In genomic region chr5:8851101-8851500, GRCh38 we compare ENCODE assay signal across 25 cellular contexts.
DNase-seq lines count a peak whose midpoint lies in the region; ATAC-seq and TF ChIP-seq lines count a peak whose summit lies in the region.
"Had no signal": no experiment of that assay in that cellular context is flagged by ENCODE, and none has a peak within 500 bp of the region (broad histone marks: within the 10 kb centered on the region; RNA-seq: fewer than 3 reads in every experiment).

No MANE protein-coding gene starts in this region.

- H3K4me3 Mint-ChIP-seq in naive thymus-derived CD8-positive, alpha-beta T cell: no peak overlapping the region
- peak overlapping the region in 1 of 8 donors; percentile 16 for H3K4me3 Mint-ChIP-seq in CD4-positive, alpha-beta memory T cell
- H3K4me3 Mint-ChIP-seq: activated naive CD4-positive, alpha-beta T cell treated with anti-CD3 and anti-CD28 coated beads, Interleukin-2, amount 50 U/mL, for 24 hours; brain; T-helper 2 cell treated with Interferon-gamma antibody and Interleukin-4, amounts not matched to agents 5 μg/mL and 100 μg/mL, for 36 hours had no signal

- no peaks in the 10 kb centered on the region for H3K4me1 ChIP-seq in CD4-positive, alpha-beta memory T cell (ENCODE audit: insufficient read depth, low read length)
- H3K4me1 ChIP-seq: BE2C, left lung, right atrium auricular region, tibial nerve had no signal

- no peaks in the 10 kb centered on the region for H3K36me3 ChIP-seq in kidney epithelial cell (ENCODE audit: control insufficient read depth, insufficient read depth, low read length)
- no peaks in the 10 kb centered on the region for H3K36me3 ChIP-seq in CD4-positive, alpha-beta memory T cell (ENCODE audit: insufficient read depth, low read length)
- H3K36me3 ChIP-seq: BE2C, left lung, right atrium auricular region, tibial nerve had no signal

- peaks cover 0 to 28% (median 5%) of the 10 kb centered on the region in 9 donors for H3K9me3 Mint-ChIP-seq in naive thymus-derived CD8-positive, alpha-beta T cell
- H3K9me3 Mint-ChIP-seq in CD4-positive, alpha-beta memory T cell: peaks cover 0 to 14% (median 6%) of the 10 kb centered on the region in 8 donors

- no peaks in the 10 kb centered on the region for H3K4me1 Mint-ChIP-seq in naive thymus-derived CD8-positive, alpha-beta T cell
- no peaks in the 10 kb centered on the region for H3K4me1 Mint-ChIP-seq in CD4-positive, alpha-beta memory T cell
- H3K4me1 Mint-ChIP-seq: activated naive CD4-positive, alpha-beta T cell treated with anti-CD3 and anti-CD28 coated beads, Interleukin-2, amount 50 U/mL, for 24 hours had no signal

- peak; percentile 6 for DNase-seq in EH (ENCODE audit: low read depth)
- DNase-seq in HT1080 (ENCODE audit: low read depth): peak; percentile 24
- no peak for DNase-seq in kidney epithelial cell (ENCODE audit: low read depth)
- no peak for DNase-seq in foreskin melanocyte
- no peak for DNase-seq in naive thymus-derived CD8-positive, alpha-beta T cell
- no peak for DNase-seq in CD4-positive, alpha-beta memory T cell
- DNase-seq: activated CD4-positive, alpha-beta T cell treated with anti-CD3 and anti-CD28 coated beads for 48 hours; amniotic stem cell; BE2C; DMS79; GF-D8; NCI-H2171; NK-92 treated with Interleukin-12 subunit alpha and Interleukin-12 subunit beta, amount 100 ng/mL, for 24 hours; SHP77; small intestine had no signal

- POLR2A ChIA-PET in naive thymus-derived CD8-positive, alpha-beta T cell (lab: Charles Lee): no interaction called here
- POLR2A ChIA-PET in CD4-positive, alpha-beta memory T cell (lab: Charles Lee; ENCODE audit: partially characterized antibody): no interaction called here

- H3K27ac ChIP-seq in CD4-positive, alpha-beta memory T cell (ENCODE audit: low read depth, low read length): no peak overlapping the region
- H3K27ac ChIP-seq: left lung, right atrium auricular region, tibial nerve had no signal

- TF ChIP-seq CTCF in kidney epithelial cell (IDR thresholded peaks at IDR 0.05; ENCODE audit: insufficient read depth, low read length, poor library complexity, severe bottlenecking): peak; percentile 20

- H3K27me3 Mint-ChIP-seq in naive thymus-derived CD8-positive, alpha-beta T cell: no peaks in the 10 kb centered on the region
- H3K27me3 Mint-ChIP-seq in CD4-positive, alpha-beta memory T cell: no peaks in the 10 kb centered on the region

- H3K36me3 Mint-ChIP-seq in naive thymus-derived CD8-positive, alpha-beta T cell: no peaks in the 10 kb centered on the region
- H3K36me3 Mint-ChIP-seq in CD4-positive, alpha-beta memory T cell: no peaks in the 10 kb centered on the region
- H3K36me3 Mint-ChIP-seq: activated naive CD4-positive, alpha-beta T cell treated with anti-CD3 and anti-CD28 coated beads, Interleukin-2, amount 50 U/mL, for 24 hours; brain had no signal

- CTCF ChIA-PET in CD4-positive, alpha-beta memory T cell (lab: Charles Lee; ENCODE audit: partially characterized antibody): no interaction called here

- no peak overlapping the region for H3K27ac Mint-ChIP-seq in naive thymus-derived CD8-positive, alpha-beta T cell
- no peak overlapping the region for H3K27ac Mint-ChIP-seq in CD4-positive, alpha-beta memory T cell
- H3K27ac Mint-ChIP-seq: activated naive CD4-positive, alpha-beta T cell treated with anti-CD3 and anti-CD28 coated beads, Interleukin-2, amount 50 U/mL, for 24 hours; activated T-helper 2 cell treated with anti-CD3 and anti-CD28 coated beads, Interferon-gamma antibody, Interleukin-2, Interleukin-4, amounts not matched to agents 10 μg/mL and 5 μg/mL and 100 μg/mL, durations not matched to agents 14 hours and 24 hours and 36 hours; brain; T-helper 2 cell treated with Interferon-gamma antibody and Interleukin-4, amounts not matched to agents 5 μg/mL and 100 μg/mL, for 36 hours had no signal

- no peak overlapping the region for H3K4me3 ChIP-seq in kidney epithelial cell (ENCODE audit: low read depth, low read length)
- no peak overlapping the region for H3K4me3 ChIP-seq in CD4-positive, alpha-beta memory T cell (ENCODE audit: low read length in 2 of 2)
- H3K4me3 ChIP-seq: left lung, right atrium auricular region, tibial nerve had no signal

- H3K27me3 ChIP-seq in kidney epithelial cell (ENCODE audit: control insufficient read depth, insufficient read depth, low read length): no peaks in the 10 kb centered on the region
- H3K27me3 ChIP-seq in CD4-positive, alpha-beta memory T cell (ENCODE audit: insufficient read depth, low read length): no peaks in the 10 kb centered on the region
- H3K27me3 ChIP-seq: BE2C, left lung, right atrium auricular region, tibial nerve had no signal

- no peaks in the 10 kb centered on the region for H3K9me3 ChIP-seq in CD4-positive, alpha-beta memory T cell (ENCODE audit: control insufficient read depth in 1 of 2, low read length in 2 of 2)
- H3K9me3 ChIP-seq: BE2C, right atrium auricular region, tibial nerve had no signal

- intact Hi-C loops in CD4-positive, alpha-beta memory T cell (cut with micrococcal nuclease): no loop called here

- peak; percentile 58; the same call in 1 of the 3 replicates for ATAC-seq in SK-N-SH treated with all-trans-retinoic acid at 6 μM for 48 hours
- ATAC-seq in GM19324 (IDR thresholded peaks at IDR 0.05; ENCODE audit: low FRiP score, unreplicated experiment): no peak
- no peak for ATAC-seq in naive thymus-derived CD8-positive, alpha-beta T cell
- ATAC-seq: left lung, Panc1 had no signal

TF ChIP-seq in SK-N-SH treated with all-trans-retinoic acid at 6 μM for 48 hours, 23 proteins besides CTCF, POLR2A, EP300 and RAD21 (continues in another document):
- no peak for TF ChIP-seq TCF4 (CRISPR knock-in tag; IDR thresholded peaks at IDR 0.05; ENCODE audit: borderline replicate concordance)
- TF ChIP-seq ZNF70 (CRISPR knock-in tag; IDR thresholded peaks at IDR 0.05): no peak
- no peak for TF ChIP-seq ARNTL (CRISPR knock-in tag; IDR thresholded peaks at IDR 0.05; ENCODE audit: borderline replicate concordance, low read depth)
- TF ChIP-seq ZFP30 (CRISPR knock-in tag; IDR thresholded peaks at IDR 0.05): no peak
- no peak for TF ChIP-seq GLIS3 (CRISPR knock-in tag; IDR thresholded peaks at IDR 0.05)
- no peak for TF ChIP-seq CSRNP3 (CRISPR knock-in tag; IDR thresholded peaks at IDR 0.05)
- TF ChIP-seq RARB (CRISPR knock-in tag; IDR thresholded peaks at IDR 0.05): no peak
- TF ChIP-seq ZNF565 (CRISPR knock-in tag; conservative IDR thresholded peaks at IDR 0.05; ENCODE audit: low read depth): no peak
- no peak for TF ChIP-seq PPARA (CRISPR knock-in tag; IDR thresholded peaks at IDR 0.05; ENCODE audit: borderline replicate concordance)
- no peak for TF ChIP-seq OSR1 (CRISPR knock-in tag; IDR thresholded peaks at IDR 0.05)
- TF ChIP-seq ISL1 (CRISPR knock-in tag; IDR thresholded peaks at IDR 0.05): no peak
- no peak for TF ChIP-seq PATZ1 (CRISPR knock-in tag; IDR thresholded peaks at IDR 0.05; ENCODE audit: borderline replicate concordance)
- no peak for TF ChIP-seq TSHZ2 (CRISPR knock-in tag; IDR thresholded peaks at IDR 0.05)

Comparison
In these comparisons a context has a peak if more than half of its experiments do, and no peak if none do; other contexts are left out.
1. DNase-seq: peak in EH (single experiment) and HT1080 (single experiment); none in kidney epithelial cell (single experiment), foreskin melanocyte (single experiment), naive thymus-derived CD8-positive, alpha-beta T cell (0 of 10) and CD4-positive, alpha-beta memory T cell (0 of 5).